18 cellular contexts compared by ENCODE assay signal in genomic region chr5:145979270-145980223, GRCh38. TPM values are rescaled to one million over a fixed set of nuclear protein-coding genes. Genes with fewer than 3 reads are reported as not detected.
A peak's percentile ranks its signal among the peaks of the same experiment; 100 is the strongest.
DNase-seq lines count a peak whose midpoint lies in the region; ATAC-seq and TF ChIP-seq lines count a peak whose summit lies in the region.
"Had no signal": no experiment of that assay in that cellular context is flagged by ENCODE, and none has a peak within 500 bp of the region (broad histone marks: within the 10 kb centered on the region; RNA-seq: fewer than 3 reads in every experiment).

No MANE protein-coding gene starts in this region.

- ATAC-seq in Right ventricle myocardium superior (ENCODE audit: poor library complexity) (peak; percentile 60), right cardiac atrium (no peak)

- peak overlapping the region in 1 of 2 donors; percentile 22 for H3K9ac ChIP-seq in colonic mucosa (ENCODE audit: low read depth in 2 of 2, low read length in 2 of 2)
- H3K9ac ChIP-seq: BLaER1 had no signal

- 46% methylated on average over 7 of the region's 7 CpGs for WGBS in right cardiac atrium
- 89 to 100% methylated on average over 1 to 3 of the region's 7 CpGs for WGBS in mesodermal cell (ENCODE audit: insufficient coverage in 2 of 2), 2 experiments
- WGBS in transverse colon (ENCODE audit: low coverage in 1 of 2), 2 donors = 31 to 47% methylated on average over 7 of the region's 7 CpGs

- no peak for TF ChIP-seq CTCF in colonic mucosa (IDR thresholded peaks at IDR 0.05)
- TF ChIP-seq CTCF in transverse colon (IDR thresholded peaks at IDR 0.05) = no peak
- no peak for TF ChIP-seq CTCF in glutamatergic neuron (IDR thresholded peaks at IDR 0.05; ENCODE audit: partially characterized antibody, unreplicated experiment)

- H3K9me3 ChIP-seq in right cardiac atrium (ENCODE audit: control insufficient read depth, low read length) (no peaks in the 10 kb centered on the region), colonic mucosa (no peaks in the 10 kb centered on the region), mesodermal cell (ENCODE audit: control insufficient read depth, low read length) (no peaks in the 10 kb centered on the region), transverse colon (no peaks in the 10 kb centered on the region)
- H3K9me3 ChIP-seq: BLaER1, ovary, suprapubic skin had no signal

- no peak overlapping the region for H3K4me3 Mint-ChIP-seq in glutamatergic neuron (ENCODE audit: unreplicated experiment)

- no peak for DNase-seq in Right ventricle myocardium superior
- no peak for DNase-seq in right cardiac atrium
- peak; percentile 75 for DNase-seq in colonic mucosa
- peak; percentile 59 for DNase-seq in transverse colon
- DNase-seq in NCI-H774 (lab: John Stamatoyannopoulos, UW) = no peak
- no peak for DNase-seq in stimulated activated CD4-positive, alpha-beta T cell treated with anti-CD3 and anti-CD28 coated beads, Interleukin-1b, Interleukin-23, amount 100 ng/mL, for 48 hours
- DNase-seq in glutamatergic neuron = no peak
- DNase-seq: 8988T; activated effector memory CD4-positive, alpha-beta T cell treated with anti-CD3 and anti-CD28 coated beads, Interleukin-2, amount 50 U/mL, for 16 hours; amniotic stem cell; NCI-H1436; NCI-H2171 treated with DMSO at 0.1 percent for 48 hours; ovary; stimulated activated CD8-positive, alpha-beta memory T cell treated with anti-CD3 and anti-CD28 coated beads, Interleukin-4, amount 100 ng/mL, for 48 hours had no signal

- H3K36me3 ChIP-seq in colonic mucosa (no peaks in the 10 kb centered on the region), mesodermal cell (ENCODE audit: control insufficient read depth, insufficient read depth, low read length) (no peaks in the 10 kb centered on the region), transverse colon (no peaks in the 10 kb centered on the region)
- H3K36me3 ChIP-seq: BLaER1, ovary, suprapubic skin had no signal

- no peak for TF ChIP-seq POLR2A in transverse colon (IDR thresholded peaks at IDR 0.05)

- in situ Hi-C loops in transverse colon (cut with MboI; ENCODE audit: low pct_ligation_motif_present in 1 of 4, low pct_unique_long_range_greater_than_20kb in 1 of 4, low sequenced_read_pairs in 3 of 4) = no loop called here

- no peaks in the 10 kb centered on the region for H3K36me3 Mint-ChIP-seq in glutamatergic neuron (ENCODE audit: unreplicated experiment)

- H3K4me3 ChIP-seq in right cardiac atrium (ENCODE audit: low read length) = no peak overlapping the region
- H3K4me3 ChIP-seq in colonic mucosa = no peak overlapping the region
- no peak overlapping the region for H3K4me3 ChIP-seq in mesodermal cell (ENCODE audit: extremely low read depth, insufficient read depth, low read length, poor library complexity, severe bottlenecking)
- no peak overlapping the region for H3K4me3 ChIP-seq in transverse colon
- H3K4me3 ChIP-seq: BLaER1, ovary, skin epidermis, suprapubic skin had no signal

- peaks cover 8% of the 10 kb centered on the region for H3K4me1 ChIP-seq in right cardiac atrium (ENCODE audit: control insufficient read depth, insufficient read depth, low read length)
- H3K4me1 ChIP-seq in colonic mucosa = peaks cover 11% of the 10 kb centered on the region
- peaks cover 34% of the 10 kb centered on the region for H3K4me1 ChIP-seq in mesodermal cell (ENCODE audit: control insufficient read depth, insufficient read depth, low read length, poor library complexity, severe bottlenecking)
- H3K4me1 ChIP-seq in transverse colon = peaks cover 14 to 68% (median 40%) of the 10 kb centered on the region in 4 donors
- H3K4me1 ChIP-seq: BLaER1 had no signal

- no peaks in the 10 kb centered on the region for H3K9me3 Mint-ChIP-seq in glutamatergic neuron (ENCODE audit: unreplicated experiment)

- H3K27ac ChIP-seq in right cardiac atrium (ENCODE audit: low read length) = no peak overlapping the region
- H3K27ac ChIP-seq in colonic mucosa = peak overlapping the region; percentile 78
- H3K27ac ChIP-seq in mesodermal cell (ENCODE audit: low read depth, low read length, severe bottlenecking) = peak overlapping the region; percentile 23
- peak overlapping the region; percentile 71 to 83 (median 80) for H3K27ac ChIP-seq in transverse colon
- H3K27ac ChIP-seq: BLaER1, ovary, suprapubic skin had no signal

- H3K27ac Mint-ChIP-seq in glutamatergic neuron (ENCODE audit: unreplicated experiment) = no peak overlapping the region

- H3K27me3 Mint-ChIP-seq in glutamatergic neuron (ENCODE audit: unreplicated experiment) = no peaks in the 10 kb centered on the region

- no peaks in the 10 kb centered on the region for H3K4me1 Mint-ChIP-seq in glutamatergic neuron (ENCODE audit: low read depth, unreplicated experiment)

- no peak for TF ChIP-seq EP300 in transverse colon (IDR thresholded peaks at IDR 0.05; ENCODE audit: low read depth)

- H3K27me3 ChIP-seq in right cardiac atrium (ENCODE audit: control insufficient read depth, insufficient read depth) = no peaks in the 10 kb centered on the region
- no peaks in the 10 kb centered on the region for H3K27me3 ChIP-seq in colonic mucosa
- no peaks in the 10 kb centered on the region for H3K27me3 ChIP-seq in transverse colon
- H3K27me3 ChIP-seq: BLaER1, ovary, suprapubic skin had no signal

- intact Hi-C loops in Right ventricle myocardium superior (cut with DNase I) = no loop called here
- intact Hi-C loops in right cardiac atrium (cut with DNase I) = no loop called here
- intact Hi-C loops in colonic mucosa (cut with DNase I) = no loop called here
- intact Hi-C loops in transverse colon (cut with DNase I; ENCODE audit: low total_unique reads) = no loop called here

RNA-seq across cellular contexts. Expression of gene SH3RF2, which starts 43.2 kb away (rescaled TPM):
- total RNA-seq in Right ventricle myocardium superior (309 TPM), right cardiac atrium (100 to 1,000 TPM in 3 of 4 donors, 10 to 100 TPM in 1; 84.0 to 219 (median 141) TPM), colonic mucosa (10 to 100 TPM; 58.2 to 59.3 TPM), transverse colon (100 to 1,000 TPM in 2 of 4 donors, 10 to 100 TPM in 2; 67.9 to 172 (median 96.3) TPM), glutamatergic neuron (ENCODE audit: unreplicated experiment) (not detected)
- 354 TPM for polyA plus RNA-seq in right cardiac atrium
- 5.5 TPM for polyA plus RNA-seq in mesodermal cell (2013, experiment 1 of 2)
- polyA plus RNA-seq in mesodermal cell (2013, experiment 2 of 2) = 9.5 TPM

Comparison
In these comparisons a context has a peak if more than half of its experiments do, and no peak if none do; other contexts are left out.
1. DNase-seq: peak in colonic mucosa (single experiment) and transverse colon (single experiment); none in Right ventricle myocardium superior (single experiment), right cardiac atrium (0 of 3), NCI-H774 (single experiment), stimulated activated CD4-positive, alpha-beta T cell treated with anti-CD3 and anti-CD28 coated beads, Interleukin-1b, Interleukin-23, amount 100 ng/mL, for 48 hours (single experiment) and glutamatergic neuron (single experiment).
2. RNA of gene SH3RF2, which starts 43.2 kb away (total RNA-seq): 309 TPM in Right ventricle myocardium superior (single experiment), 84.0 to 219 TPM in right cardiac atrium, 67.9 to 172 TPM in transverse colon and 58.2 to 59.3 TPM in colonic mucosa; not detected in glutamatergic neuron (single experiment); every median in the first group is over 10 times any median in the second.